ENCODE assay signal across 9 cellular contexts in the genomic region with DNA sequence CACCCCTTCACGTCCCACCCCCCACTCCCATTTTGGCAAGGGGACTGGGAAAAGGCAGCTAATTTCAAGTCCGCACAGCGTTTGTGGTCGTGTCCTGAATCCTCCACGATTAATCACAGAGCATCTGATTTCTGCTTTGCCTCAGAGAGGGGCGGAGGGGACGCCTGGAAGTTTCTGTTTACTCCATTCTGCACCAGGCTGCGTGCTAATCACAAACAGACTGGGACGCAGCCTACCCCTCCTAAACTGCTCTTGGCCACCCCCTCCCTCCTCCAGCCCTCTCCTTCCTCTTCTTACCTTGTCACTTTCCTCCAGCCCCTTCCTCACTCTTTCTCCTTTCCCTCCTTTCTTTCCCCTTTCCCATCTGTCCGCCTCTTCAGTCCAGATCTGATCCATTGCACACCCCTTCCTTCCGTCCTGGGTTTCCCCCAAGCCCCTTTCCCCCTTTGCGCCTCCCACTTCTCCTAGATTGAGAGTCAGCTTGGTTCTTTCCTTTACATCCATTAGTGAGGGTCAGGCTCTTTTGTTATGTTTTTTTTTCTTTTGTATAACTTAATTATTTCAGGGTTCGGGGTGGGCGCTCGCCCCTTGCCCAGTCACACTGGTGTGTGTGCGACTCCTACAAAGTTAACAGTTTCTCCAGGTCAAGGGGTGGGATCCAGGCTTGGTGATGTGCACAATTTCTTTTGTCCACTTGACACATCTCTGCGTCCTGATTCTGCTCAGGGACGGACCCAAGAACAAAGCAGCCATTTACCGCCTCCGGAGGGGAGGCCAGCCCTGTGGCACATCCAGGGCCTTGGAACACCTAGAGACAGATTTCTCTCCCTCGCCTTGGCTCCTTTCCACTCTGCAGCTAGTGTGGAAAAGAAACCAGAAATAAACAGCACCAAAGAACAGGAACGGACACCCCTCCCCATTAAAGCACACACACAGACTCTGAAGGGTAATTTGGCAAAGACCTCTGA. TPM values are rescaled to one million over a fixed set of nuclear protein-coding genes. Genes with fewer than 3 reads are reported as not detected.
DNase-seq lines count a peak whose midpoint lies in the region; ATAC-seq and TF ChIP-seq lines count a peak whose summit lies in the region.
"Had no signal": no experiment of that assay in that cellular context is flagged by ENCODE, and none has a peak within 500 bp of the region (broad histone marks: within the 10 kb centered on the region; RNA-seq: fewer than 3 reads in every experiment).

No MANE protein-coding gene starts in this region.

- H3K27me3 ChIP-seq in mesenchymal stem cell (ENCODE audit: control insufficient read depth in 1 of 2, insufficient read depth in 1 of 2, low read length in 2 of 2), result no peaks in the 10 kb centered on the region
- peaks cover 0 to 36% of the 10 kb centered on the region in 2 donors for H3K27me3 ChIP-seq in tibial artery

- peak overlapping the region; percentile 65 for H3K4me2 ChIP-seq in mesenchymal stem cell (ENCODE audit: low read length, poor library complexity, severe bottlenecking)

- peaks cover 9% of the 10 kb centered on the region for H3K79me1 ChIP-seq in mesenchymal stem cell (replicated peaks; ENCODE audit: low read length, poor library complexity, severe bottlenecking)

- H3K9ac ChIP-seq in mesenchymal stem cell (ENCODE audit: low read length), result peak overlapping the region; percentile 90

- H2BK12ac ChIP-seq in mesenchymal stem cell (ENCODE audit: low read length in 2 of 2), result peak overlapping the region; percentile 89 to 92

- H3K4me3 ChIP-seq in mesenchymal stem cell (ENCODE audit: insufficient read depth in 1 of 2, low read depth in 1 of 2, low read length in 2 of 2) (peak overlapping the region; percentile 41 to 91), tibial artery (peak overlapping the region; percentile 26 to 48)
- H3K4me3 ChIP-seq: HAP-1 had no signal

- H3K14ac ChIP-seq in mesenchymal stem cell (ENCODE audit: low read length in 2 of 2), result peak overlapping the region in 1 of 2 experiments; percentile 16

- no peaks in the 10 kb centered on the region for H3K9me3 ChIP-seq in mesenchymal stem cell (ENCODE audit: control insufficient read depth, low read length)
- no peaks in the 10 kb centered on the region for H3K9me3 ChIP-seq in tibial artery
- H3K9me3 ChIP-seq: HAP-1 had no signal

- H3K4me1 Mint-ChIP-seq in T-helper 2 cell treated with Interferon-gamma antibody and Interleukin-4, amounts not matched to agents 5 μg/mL and 100 μg/mL, for 36 hours (ENCODE audit: low read depth), result peaks cover 8% of the 10 kb centered on the region
- H3K4me1 Mint-ChIP-seq in endothelial cell (ENCODE audit: unreplicated experiment), result peaks cover 34% of the 10 kb centered on the region
- H3K4me1 Mint-ChIP-seq in activated T-helper 2 cell treated with anti-CD3 and anti-CD28 coated beads, Interferon-gamma antibody, Interleukin-2, Interleukin-4, amounts not matched to agents 10 μg/mL and 5 μg/mL and 100 μg/mL, durations not matched to agents 14 hours and 24 hours and 36 hours (ENCODE audit: low read depth), result peaks cover 3% of the 10 kb centered on the region
- H3K4me1 Mint-ChIP-seq in activated CD8-positive, alpha-beta T cell treated with anti-CD3 and anti-CD28 coated beads, Interleukin-2, amount 10 ng/mL, durations not matched to agents 7 days and 5 days (ENCODE audit: low read depth), result peaks cover 9% of the 10 kb centered on the region

- peak overlapping the region; percentile 67 for H4K91ac ChIP-seq in mesenchymal stem cell (ENCODE audit: low read length)

- H2BK15ac ChIP-seq in mesenchymal stem cell (ENCODE audit: low read depth, poor library complexity, severe bottlenecking), result peak overlapping the region; percentile 36

- H2BK120ac ChIP-seq in mesenchymal stem cell (ENCODE audit: low read depth, low read length), result peak overlapping the region; percentile 99

- H3K27ac ChIP-seq in mesenchymal stem cell (ENCODE audit: low read length, poor library complexity, severe bottlenecking), result peak overlapping the region; percentile 14
- H3K27ac ChIP-seq in tibial artery, result no peak overlapping the region

- no peaks in the 10 kb centered on the region for H3K36me3 Mint-ChIP-seq in T-helper 2 cell treated with Interferon-gamma antibody and Interleukin-4, amounts not matched to agents 5 μg/mL and 100 μg/mL, for 36 hours (ENCODE audit: low read depth)
- H3K36me3 Mint-ChIP-seq in endothelial cell (ENCODE audit: low read depth, unreplicated experiment), result no peaks in the 10 kb centered on the region
- no peaks in the 10 kb centered on the region for H3K36me3 Mint-ChIP-seq in activated T-helper 2 cell treated with anti-CD3 and anti-CD28 coated beads, Interferon-gamma antibody, Interleukin-2, Interleukin-4, amounts not matched to agents 10 μg/mL and 5 μg/mL and 100 μg/mL, durations not matched to agents 14 hours and 24 hours and 36 hours (ENCODE audit: low read depth)
- H3K36me3 Mint-ChIP-seq in activated CD8-positive, alpha-beta T cell treated with anti-CD3 and anti-CD28 coated beads, Interleukin-2, amount 10 ng/mL, durations not matched to agents 7 days and 5 days (ENCODE audit: low read depth), result no peaks in the 10 kb centered on the region

- WGBS in mesenchymal stem cell, result 35% methylated on average over 21 of the region's 22 CpGs

- H3K36me3 ChIP-seq in mesenchymal stem cell (ENCODE audit: control insufficient read depth in 1 of 2, insufficient read depth in 2 of 2, low read depth in 1 of 2, low read length in 2 of 2), result peaks cover 4 to 15% of the 10 kb centered on the region in 2 experiments
- no peaks in the 10 kb centered on the region for H3K36me3 ChIP-seq in tibial artery
- H3K36me3 ChIP-seq: HAP-1 had no signal

- CTCF ChIA-PET in activated CD8-positive, alpha-beta T cell treated with anti-CD3 and anti-CD28 coated beads, Interleukin-2, amount 10 ng/mL, durations not matched to agents 7 days and 5 days (lab: Charles Lee), result no interaction called here

- H3K4me1 ChIP-seq in mesenchymal stem cell (ENCODE audit: control insufficient read depth, insufficient read depth, low read depth, low read length) (peaks cover 27% of the 10 kb centered on the region), tibial artery (peaks cover 0 to 16% (median 14%) of the 10 kb centered on the region in 4 donors)
- H3K4me1 ChIP-seq: HAP-1 had no signal

- H3K18ac ChIP-seq in mesenchymal stem cell (ENCODE audit: low read depth in 1 of 2, low read length in 2 of 2), result peak overlapping the region; percentile 85 to 92

- H3K9me3 Mint-ChIP-seq in T-helper 2 cell treated with Interferon-gamma antibody and Interleukin-4, amounts not matched to agents 5 μg/mL and 100 μg/mL, for 36 hours, result no peaks in the 10 kb centered on the region
- no peaks in the 10 kb centered on the region for H3K9me3 Mint-ChIP-seq in endothelial cell (ENCODE audit: unreplicated experiment)
- no peaks in the 10 kb centered on the region for H3K9me3 Mint-ChIP-seq in activated T-helper 2 cell treated with anti-CD3 and anti-CD28 coated beads, Interferon-gamma antibody, Interleukin-2, Interleukin-4, amounts not matched to agents 10 μg/mL and 5 μg/mL and 100 μg/mL, durations not matched to agents 14 hours and 24 hours and 36 hours
- H3K9me3 Mint-ChIP-seq in activated CD8-positive, alpha-beta T cell treated with anti-CD3 and anti-CD28 coated beads, Interleukin-2, amount 10 ng/mL, durations not matched to agents 7 days and 5 days (ENCODE audit: insufficient read depth), result no peaks in the 10 kb centered on the region

- POLR2A ChIA-PET in activated CD8-positive, alpha-beta T cell treated with anti-CD3 and anti-CD28 coated beads, Interleukin-2, amount 10 ng/mL, durations not matched to agents 7 days and 5 days (lab: Charles Lee), result no interaction called here

- TF ChIP-seq CTCF in endothelial cell (IDR thresholded peaks at IDR 0.05; ENCODE audit: unreplicated experiment) (no peak), tibial artery (IDR thresholded peaks at IDR 0.05) (no peak)

- H2AK5ac ChIP-seq in mesenchymal stem cell (ENCODE audit: low read length, severe bottlenecking), result peak overlapping the region; percentile 11

- no peak for DNase-seq in T-helper 2 cell treated with Interferon-gamma antibody and Interleukin-4, amounts not matched to agents 5 μg/mL and 100 μg/mL, for 36 hours (ENCODE audit: low spot score)
- DNase-seq in T-helper 2 cell, result no peak
- DNase-seq in endothelial cell (ENCODE audit: low spot score), result peak; percentile 13
- peak; percentile 86 for DNase-seq in mesenchymal stem cell
- peak in 1 of 2 donors; percentile 32 for DNase-seq in tibial artery
- no peak for DNase-seq in activated T-helper 2 cell treated with anti-CD3 and anti-CD28 coated beads, Interferon-gamma antibody, Interleukin-2, Interleukin-4, amounts not matched to agents 10 μg/mL and 5 μg/mL and 100 μg/mL, durations not matched to agents 14 hours and 24 hours and 36 hours (ENCODE audit: low spot score)
- DNase-seq in activated CD8-positive, alpha-beta T cell treated with anti-CD3 and anti-CD28 coated beads, Interleukin-2, amount 10 ng/mL, durations not matched to agents 7 days and 5 days, result no peak

- no peak overlapping the region for H2BK5ac ChIP-seq in mesenchymal stem cell (ENCODE audit: low read depth, low read length, poor library complexity, severe bottlenecking)

- ATAC-seq in GM18519 (IDR thresholded peaks at IDR 0.05; ENCODE audit: low FRiP score, unreplicated experiment), result no peak
- no peak for ATAC-seq in activated CD8-positive, alpha-beta T cell treated with anti-CD3 and anti-CD28 coated beads, Interleukin-2, amount 10 ng/mL, durations not matched to agents 7 days and 5 days

- H3K27me3 Mint-ChIP-seq in T-helper 2 cell treated with Interferon-gamma antibody and Interleukin-4, amounts not matched to agents 5 μg/mL and 100 μg/mL, for 36 hours (ENCODE audit: low read depth), result peaks cover 51% of the 10 kb centered on the region
- H3K27me3 Mint-ChIP-seq in endothelial cell (ENCODE audit: unreplicated experiment), result peaks cover 5% of the 10 kb centered on the region
- peaks cover 40% of the 10 kb centered on the region for H3K27me3 Mint-ChIP-seq in activated T-helper 2 cell treated with anti-CD3 and anti-CD28 coated beads, Interferon-gamma antibody, Interleukin-2, Interleukin-4, amounts not matched to agents 10 μg/mL and 5 μg/mL and 100 μg/mL, durations not matched to agents 14 hours and 24 hours and 36 hours (ENCODE audit: low read depth)
- peaks cover 42% of the 10 kb centered on the region for H3K27me3 Mint-ChIP-seq in activated CD8-positive, alpha-beta T cell treated with anti-CD3 and anti-CD28 coated beads, Interleukin-2, amount 10 ng/mL, durations not matched to agents 7 days and 5 days (ENCODE audit: low read depth)

- peak overlapping the region; percentile 46 for H2AFZ ChIP-seq in mesenchymal stem cell (ENCODE audit: low read depth, low read length)

- no peak overlapping the region for H3K23ac ChIP-seq in mesenchymal stem cell (ENCODE audit: low read length in 2 of 2)

- peak overlapping the region; percentile 31 for H3K27ac Mint-ChIP-seq in T-helper 2 cell treated with Interferon-gamma antibody and Interleukin-4, amounts not matched to agents 5 μg/mL and 100 μg/mL, for 36 hours
- peak overlapping the region; percentile 5 for H3K27ac Mint-ChIP-seq in endothelial cell (ENCODE audit: unreplicated experiment)
- no peak overlapping the region for H3K27ac Mint-ChIP-seq in activated T-helper 2 cell treated with anti-CD3 and anti-CD28 coated beads, Interferon-gamma antibody, Interleukin-2, Interleukin-4, amounts not matched to agents 10 μg/mL and 5 μg/mL and 100 μg/mL, durations not matched to agents 14 hours and 24 hours and 36 hours
- no peak overlapping the region for H3K27ac Mint-ChIP-seq in activated CD8-positive, alpha-beta T cell treated with anti-CD3 and anti-CD28 coated beads, Interleukin-2, amount 10 ng/mL, durations not matched to agents 7 days and 5 days

- peak overlapping the region in 1 of 2 experiments; percentile 81 for H3K4ac ChIP-seq in mesenchymal stem cell (ENCODE audit: low read depth in 1 of 2, low read length in 2 of 2)

- intact Hi-C loops in tibial artery (cut with DNase I; ENCODE audit: low total_unique reads), result no loop called here
- intact Hi-C loops in activated T-helper 2 cell treated with anti-CD3 and anti-CD28 coated beads, Interferon-gamma antibody, Interleukin-2, Interleukin-4, amounts not matched to agents 10 μg/mL and 5 μg/mL and 100 μg/mL, durations not matched to agents 14 hours and 24 hours and 36 hours (cut with micrococcal nuclease), result no loop called here

- H3K4me3 Mint-ChIP-seq in T-helper 2 cell treated with Interferon-gamma antibody and Interleukin-4, amounts not matched to agents 5 μg/mL and 100 μg/mL, for 36 hours, result no peak overlapping the region
- H3K4me3 Mint-ChIP-seq in endothelial cell (ENCODE audit: unreplicated experiment), result peak overlapping the region; percentile 74
- no peak overlapping the region for H3K4me3 Mint-ChIP-seq in activated T-helper 2 cell treated with anti-CD3 and anti-CD28 coated beads, Interferon-gamma antibody, Interleukin-2, Interleukin-4, amounts not matched to agents 10 μg/mL and 5 μg/mL and 100 μg/mL, durations not matched to agents 14 hours and 24 hours and 36 hours (ENCODE audit: low read depth)
- no peak overlapping the region for H3K4me3 Mint-ChIP-seq in activated CD8-positive, alpha-beta T cell treated with anti-CD3 and anti-CD28 coated beads, Interleukin-2, amount 10 ng/mL, durations not matched to agents 7 days and 5 days

- H4K8ac ChIP-seq in mesenchymal stem cell (ENCODE audit: low read length), result peak overlapping the region; percentile 90

RNA-seq across cellular contexts. Expression of a gene that starts 0.5 kb away (rescaled TPM):
- 11.2 TPM for total RNA-seq in endothelial cell (ENCODE audit: unreplicated experiment)
- 45.9 TPM for polyA plus RNA-seq in mesenchymal stem cell (2013, experiment 1 of 2)
- 43.6 TPM for polyA plus RNA-seq in mesenchymal stem cell (2013, experiment 2 of 2)
- not detected in 2 replicates for total RNA-seq in activated T-helper 2 cell treated with anti-CD3 and anti-CD28 coated beads, Interferon-gamma antibody, Interleukin-2, Interleukin-4, amounts not matched to agents 10 μg/mL and 5 μg/mL and 100 μg/mL, durations not matched to agents 14 hours and 24 hours and 36 hours
- not detected for total RNA-seq in activated CD8-positive, alpha-beta T cell treated with anti-CD3 and anti-CD28 coated beads, Interleukin-2, amount 10 ng/mL, durations not matched to agents 7 days and 5 days

RNA-seq across cellular contexts. Expression of a gene that starts 39.5 kb away (rescaled TPM):
- 7.1 TPM for total RNA-seq in endothelial cell (ENCODE audit: unreplicated experiment)
- 2.3 TPM for polyA plus RNA-seq in mesenchymal stem cell (2013, experiment 1 of 2)
- 2.5 TPM for polyA plus RNA-seq in mesenchymal stem cell (2013, experiment 2 of 2)
- 4.7 and 5.7 TPM in 2 replicates for total RNA-seq in activated T-helper 2 cell treated with anti-CD3 and anti-CD28 coated beads, Interferon-gamma antibody, Interleukin-2, Interleukin-4, amounts not matched to agents 10 μg/mL and 5 μg/mL and 100 μg/mL, durations not matched to agents 14 hours and 24 hours and 36 hours
- total RNA-seq in activated CD8-positive, alpha-beta T cell treated with anti-CD3 and anti-CD28 coated beads, Interleukin-2, amount 10 ng/mL, durations not matched to agents 7 days and 5 days, result 1 to 10 TPM; 4.3 to 6.0 TPM

Comparison
In these comparisons a context has a peak if more than half of its experiments do, and no peak if none do; other contexts are left out.
1. DNase-seq: peak in endothelial cell (single experiment) and mesenchymal stem cell (single experiment); none in T-helper 2 cell treated with Interferon-gamma antibody and Interleukin-4, amounts not matched to agents 5 μg/mL and 100 μg/mL, for 36 hours (single experiment), T-helper 2 cell (0 of 5), activated T-helper 2 cell treated with anti-CD3 and anti-CD28 coated beads, Interferon-gamma antibody, Interleukin-2, Interleukin-4, amounts not matched to agents 10 μg/mL and 5 μg/mL and 100 μg/mL, durations not matched to agents 14 hours and 24 hours and 36 hours (single experiment) and activated CD8-positive, alpha-beta T cell treated with anti-CD3 and anti-CD28 coated beads, Interleukin-2, amount 10 ng/mL, durations not matched to agents 7 days and 5 days (single experiment).
2. H3K27ac Mint-ChIP-seq: peak in T-helper 2 cell treated with Interferon-gamma antibody and Interleukin-4, amounts not matched to agents 5 μg/mL and 100 μg/mL, for 36 hours (single experiment) and endothelial cell (single experiment); none in activated T-helper 2 cell treated with anti-CD3 and anti-CD28 coated beads, Interferon-gamma antibody, Interleukin-2, Interleukin-4, amounts not matched to agents 10 μg/mL and 5 μg/mL and 100 μg/mL, durations not matched to agents 14 hours and 24 hours and 36 hours (single experiment) and activated CD8-positive, alpha-beta T cell treated with anti-CD3 and anti-CD28 coated beads, Interleukin-2, amount 10 ng/mL, durations not matched to agents 7 days and 5 days (single experiment).
3. RNA of a gene that starts 0.5 kb away (total RNA-seq): 11.2 TPM in endothelial cell (single experiment); not detected in activated T-helper 2 cell treated with anti-CD3 and anti-CD28 coated beads, Interferon-gamma antibody, Interleukin-2, Interleukin-4, amounts not matched to agents 10 μg/mL and 5 μg/mL and 100 μg/mL, durations not matched to agents 14 hours and 24 hours and 36 hours and not detected in activated CD8-positive, alpha-beta T cell treated with anti-CD3 and anti-CD28 coated beads, Interleukin-2, amount 10 ng/mL, durations not matched to agents 7 days and 5 days; every median in the first group is over 10 times any median in the second.